8 cellular contexts compared by ENCODE assay signal in genomic region chr1:13813398-13814012, GRCh38.
DNase-seq lines count a peak whose midpoint lies in the region; ATAC-seq and TF ChIP-seq lines count a peak whose summit lies in the region.

No MANE protein-coding gene starts in this region.

- DNase-seq in AG04450 (ENCODE audit: low read depth, low spot score) (no peak), activated T-cell treated with anti-CD3 and anti-CD28 coated beads for 1 hour (ENCODE audit: low read depth) (peak; percentile 39), fibroblast of the aortic adventitia (ENCODE audit: low read depth) (peak; percentile 33), NOMO-1 treated with DMSO at 0.1 percent for 48 hours (lab: John Stamatoyannopoulos, UW; ENCODE audit: unreplicated experiment) (no peak), HCEC 1CT (no peak)
- peak; percentile 20 to 52 for DNase-seq in stimulated activated CD4-positive, alpha-beta T cell treated with anti-CD3 and anti-CD28 coated beads, Interleukin-12 subunit alpha, Interleukin-12 subunit beta, amount 100 ng/mL, for 24 hours (ENCODE audit: low read depth in 2 of 2)

- CTCF ChIA-PET in AG04450 (lab: Charles Lee), result interaction anchor here (0.7 to 1.5 kb wide), 13 partner anchors 10 to 150 kb away, joined by 3 to 7 read pairs (median 3); no protein-coding TSS in a partner anchor

- POLR2A ChIA-PET in AG04450 (lab: Yijun Ruan, JAX), result no interaction called here

- no peaks in the 10 kb centered on the region for H3K27me3 ChIP-seq in AG04450 (ENCODE audit: control insufficient read depth, insufficient read depth, low read length)

- H3K4me3 ChIP-seq in AG04450 (ENCODE audit: low read depth, low read length) (no peak overlapping the region), fibroblast of the aortic adventitia (ENCODE audit: low read depth, low read length) (no peak overlapping the region)

- no peaks in the 10 kb centered on the region; the same call in 1 of the 2 replicates for H3K9me3 ChIP-seq in AG04450 (ENCODE audit: control insufficient read depth, insufficient read depth, low read length)

- ATAC-seq in HG03521 (IDR thresholded peaks at IDR 0.05; ENCODE audit: unreplicated experiment), result peak; percentile 42
- no peak for ATAC-seq in GM18858 (IDR thresholded peaks at IDR 0.05; ENCODE audit: unreplicated experiment)

- TF ChIP-seq CTCF in AG04450 (IDR thresholded peaks at IDR 0.05; ENCODE audit: low read depth, low read length), result peak; percentile 64
- peak; percentile 68 for TF ChIP-seq CTCF in fibroblast of the aortic adventitia (IDR thresholded peaks at IDR 0.05; ENCODE audit: insufficient read depth, low read length)

- H3K27ac ChIP-seq in AG04450 (ENCODE audit: low read depth, low read length), result no peak overlapping the region

Comparison
In these comparisons a context has a peak if more than half of its experiments do, and no peak if none do; other contexts are left out.
1. DNase-seq: peak in activated T-cell treated with anti-CD3 and anti-CD28 coated beads for 1 hour (single experiment), fibroblast of the aortic adventitia (single experiment) and stimulated activated CD4-positive, alpha-beta T cell treated with anti-CD3 and anti-CD28 coated beads, Interleukin-12 subunit alpha, Interleukin-12 subunit beta, amount 100 ng/mL, for 24 hours (2 of 2); none in AG04450 (single experiment), NOMO-1 treated with DMSO at 0.1 percent for 48 hours (single experiment) and HCEC 1CT (single experiment).